ENCODE assay signal across 8 cellular contexts in genomic region chr12:119061208-119061796, GRCh38.
A peak's percentile ranks its signal among the peaks of the same experiment; 100 is the strongest.
DNase-seq lines count a peak whose midpoint lies in the region; ATAC-seq, FAIRE-seq and TF ChIP-seq lines count a peak whose summit lies in the region.

No MANE protein-coding gene starts in this region.

- no peaks in the 10 kb centered on the region for H3K4me1 ChIP-seq in K562 (replicated peaks in 1 of 2; ENCODE audit: control insufficient read depth in 2 of 2, insufficient read depth in 2 of 2, low read length in 2 of 2)

- peak; percentile 78 for FAIRE-seq in K562 (lab: Jason Lieb, UNC)

- no peaks in the 10 kb centered on the region for H3K9me1 ChIP-seq in K562 (ENCODE audit: control insufficient read depth, insufficient read depth, low read length)

- TF ChIP-seq RAD21 in K562 (CRISPR knock-in tag; conservative IDR thresholded peaks at IDR 0.05 in 1 of 2, IDR thresholded peaks at IDR 0.05 in 1 of 2) = no peak

- no peak for TF ChIP-seq POLR2A in NB4 (IDR thresholded peaks at IDR 0.05; ENCODE audit: extremely low read depth, insufficient read length)
- no peak for TF ChIP-seq POLR2A in K562 (conservative IDR thresholded peaks at IDR 0.05)

- ATAC-seq in K562 (peak; percentile 77), HG03045 (IDR thresholded peaks at IDR 0.05; ENCODE audit: unreplicated experiment) (no peak), GM18520 (IDR thresholded peaks at IDR 0.05; ENCODE audit: unreplicated experiment) (no peak)

- no peaks in the 10 kb centered on the region for H3K36me3 ChIP-seq in K562 (ENCODE audit: control insufficient read depth, insufficient read depth, low read length)

- no peaks in the 10 kb centered on the region for H3K9me3 ChIP-seq in K562 (replicated peaks; ENCODE audit: control insufficient read depth, insufficient read depth, low read depth, low read length)

- 2% methylated on average over 10 of the region's 10 CpGs for WGBS in K562 (ENCODE audit: insufficient coverage, low coverage, missing lambda C conversion rate)

- TF ChIP-seq CTCF in GM13977 (IDR thresholded peaks at IDR 0.05; ENCODE audit: extremely low read depth, insufficient read depth, missing control alignments) = no peak
- no peak for TF ChIP-seq CTCF in NB4 (IDR thresholded peaks at IDR 0.05; ENCODE audit: low read depth, low read length)
- no peak for TF ChIP-seq CTCF in K562 (IDR thresholded peaks at IDR 0.05 in 2 of 3, conservative IDR thresholded peaks at IDR 0.05 in 1 of 3; ENCODE audit: insufficient read depth in 2 of 3, low read depth in 1 of 3, low read length in 3 of 3)

- intact Hi-C loops in K562 (cut with micrococcal nuclease) = no loop called here

- no peak overlapping the region for H3K4me3 ChIP-seq in NB4 (ENCODE audit: low read depth, low read length)
- H3K4me3 ChIP-seq in K562 = no peak overlapping the region

- in situ Hi-C loops in GM13977 (cut with MboI; ENCODE audit: low pct_unique_long_range_greater_than_20kb, low sequenced_read_pairs, unreplicated experiment) (no loop called here), K562 (cut with MboI) (no loop called here)

- no peak overlapping the region for H3K27ac ChIP-seq in K562 (ENCODE audit: extremely low read depth, low read depth, low read length)

- CTCF ChIA-PET in K562 (lab: Yijun Ruan, JAX; ENCODE audit: low intra/inter-chr PET ratio) = no interaction called here

- no peaks in the 10 kb centered on the region for H3K79me2 ChIP-seq in K562 (ENCODE audit: control insufficient read depth, insufficient read depth, low read length)

- no peaks in the 10 kb centered on the region; the same call in 1 of the 2 replicates for H4K20me1 ChIP-seq in K562 (replicated peaks; ENCODE audit: control insufficient read depth, insufficient read depth, low read length)

- no TSS peak for BruUV-seq in K562 (replicated peaks; lab: Mats Ljungman, UMichigan)

- POLR2A ChIA-PET in K562 (lab: Yijun Ruan, JAX) = no interaction called here

- DNase-seq in GM13977 (ENCODE audit: low spot score) = peak; percentile 14
- peak; percentile 70 for DNase-seq in NB4 (ENCODE audit: low read depth)
- peak; percentile 41 to 78 (median 49) for DNase-seq in K562 (ENCODE audit: extremely low read depth in 1 of 4, low spot score in 3 of 4)
- peak; percentile 69 to 70 for DNase-seq in lung microvascular endothelial cell (ENCODE audit: low read depth in 2 of 2)
- DNase-seq in NCI-H2029 treated with DMSO at 0.1 percent for 48 hours (lab: John Stamatoyannopoulos, UW) = no peak
- DNase-seq in SKM-1 (lab: John Stamatoyannopoulos, UW; ENCODE audit: unreplicated experiment) = no peak

- no peaks in the 10 kb centered on the region for H3K27me3 ChIP-seq in K562 (ENCODE audit: control insufficient read depth in 2 of 2, insufficient read depth in 2 of 2, low read length in 2 of 2)

- TF ChIP-seq EP300 in K562 (IDR thresholded peaks at IDR 0.05; ENCODE audit: low read length) = no peak

- H3K9ac ChIP-seq in K562 (ENCODE audit: insufficient read depth in 1 of 2, low read depth in 2 of 2, low read length in 2 of 2) = no peak overlapping the region

- no peak overlapping the region for H3K4me2 ChIP-seq in K562 (ENCODE audit: insufficient read depth, low read length)

- no peak overlapping the region for H2AFZ ChIP-seq in K562 (ENCODE audit: low read depth, low read length)

TF ChIP-seq in K562, 482 proteins besides CTCF, POLR2A, EP300 and RAD21 (continues in another document):
- TF ChIP-seq MAFF (IDR thresholded peaks at IDR 0.05; ENCODE audit: low read length) = no peak; the same call in 1 of the 2 replicates
- no peak for TF ChIP-seq HDAC3 (IDR thresholded peaks at IDR 0.05; ENCODE audit: borderline replicate concordance, partially characterized antibody)
- peak in 1 of 2 experiments; percentile 73; a peak in 1 of 4 replicates for TF ChIP-seq RCOR1 (IDR thresholded peaks at IDR 0.05; ENCODE audit: borderline replicate concordance in 1 of 2, low read depth in 2 of 2, low read length in 2 of 2)
- peak; percentile 50; the same call in 1 of the 2 replicates for TF ChIP-seq CREM (IDR thresholded peaks at IDR 0.05; ENCODE audit: low read depth)
- TF ChIP-seq MAFK (IDR thresholded peaks at IDR 0.05; ENCODE audit: low read length) = peak; percentile 61; the same call in 1 of the 2 replicates
- 0 out of 2 replicates have a peak, but pooled peaks have one; percentile 60 for TF ChIP-seq PRMT5 (CRISPR knock-in tag; IDR thresholded peaks at IDR 0.05)
- TF ChIP-seq ZNF280B (CRISPR knock-in tag; IDR thresholded peaks at IDR 0.05) = no peak
- peak; percentile 82 for TF ChIP-seq DMBX1 (CRISPR knock-in tag; IDR thresholded peaks at IDR 0.05; ENCODE audit: borderline replicate concordance)
- TF ChIP-seq ZNF766 (CRISPR knock-in tag; conservative IDR thresholded peaks at IDR 0.05) = peak; percentile 88
- no peak for TF ChIP-seq ZNF23 (CRISPR knock-in tag; IDR thresholded peaks at IDR 0.05)
- no peak for TF ChIP-seq THRAP3 (IDR thresholded peaks at IDR 0.05; ENCODE audit: borderline replicate concordance)
- TF ChIP-seq ZFX (CRISPR knock-in tag; IDR thresholded peaks at IDR 0.05) = no peak
- 0 out of 2 replicates have a peak, but pooled peaks have one; percentile 39 for TF ChIP-seq BCL6 (CRISPR knock-in tag; IDR thresholded peaks at IDR 0.05)
- TF ChIP-seq MIER1 (IDR thresholded peaks at IDR 0.05; ENCODE audit: low read depth) = peak; percentile 96
- no peak for TF ChIP-seq CLOCK (CRISPR knock-in tag; IDR thresholded peaks at IDR 0.05; ENCODE audit: borderline replicate concordance)
- no peak for TF ChIP-seq ZNF121 (CRISPR knock-in tag; conservative IDR thresholded peaks at IDR 0.05)
- TF ChIP-seq, protein P1, sequence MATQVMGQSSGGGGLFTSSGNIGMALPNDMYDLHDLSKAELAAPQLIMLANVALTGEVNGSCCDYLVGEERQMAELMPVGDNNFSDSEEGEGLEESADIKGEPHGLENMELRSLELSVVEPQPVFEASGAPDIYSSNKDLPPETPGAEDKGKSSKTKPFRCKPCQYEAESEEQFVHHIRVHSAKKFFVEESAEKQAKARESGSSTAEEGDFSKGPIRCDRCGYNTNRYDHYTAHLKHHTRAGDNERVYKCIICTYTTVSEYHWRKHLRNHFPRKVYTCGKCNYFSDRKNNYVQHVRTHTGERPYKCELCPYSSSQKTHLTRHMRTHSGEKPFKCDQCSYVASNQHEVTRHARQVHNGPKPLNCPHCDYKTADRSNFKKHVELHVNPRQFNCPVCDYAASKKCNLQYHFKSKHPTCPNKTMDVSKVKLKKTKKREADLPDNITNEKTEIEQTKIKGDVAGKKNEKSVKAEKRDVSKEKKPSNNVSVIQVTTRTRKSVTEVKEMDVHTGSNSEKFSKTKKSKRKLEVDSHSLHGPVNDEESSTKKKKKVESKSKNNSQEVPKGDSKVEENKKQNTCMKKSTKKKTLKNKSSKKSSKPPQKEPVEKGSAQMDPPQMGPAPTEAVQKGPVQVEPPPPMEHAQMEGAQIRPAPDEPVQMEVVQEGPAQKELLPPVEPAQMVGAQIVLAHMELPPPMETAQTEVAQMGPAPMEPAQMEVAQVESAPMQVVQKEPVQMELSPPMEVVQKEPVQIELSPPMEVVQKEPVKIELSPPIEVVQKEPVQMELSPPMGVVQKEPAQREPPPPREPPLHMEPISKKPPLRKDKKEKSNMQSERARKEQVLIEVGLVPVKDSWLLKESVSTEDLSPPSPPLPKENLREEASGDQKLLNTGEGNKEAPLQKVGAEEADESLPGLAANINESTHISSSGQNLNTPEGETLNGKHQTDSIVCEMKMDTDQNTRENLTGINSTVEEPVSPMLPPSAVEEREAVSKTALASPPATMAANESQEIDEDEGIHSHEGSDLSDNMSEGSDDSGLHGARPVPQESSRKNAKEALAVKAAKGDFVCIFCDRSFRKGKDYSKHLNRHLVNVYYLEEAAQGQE (CRISPR knock-in tag; IDR thresholded peaks at IDR 0.05; ENCODE audit: low read depth) = peak; percentile 98
- peak; percentile 88 for TF ChIP-seq NFE2 (IDR thresholded peaks at IDR 0.05; ENCODE audit: low read depth)

Comparison
In these comparisons a context has a peak if more than half of its experiments do, and no peak if none do; other contexts are left out.
1. DNase-seq: peak in GM13977 (single experiment), NB4 (single experiment), K562 (4 of 4) and lung microvascular endothelial cell (2 of 2); none in NCI-H2029 treated with DMSO at 0.1 percent for 48 hours (single experiment) and SKM-1 (single experiment).